27 cellular contexts compared by ENCODE assay signal in the genomic region with DNA sequence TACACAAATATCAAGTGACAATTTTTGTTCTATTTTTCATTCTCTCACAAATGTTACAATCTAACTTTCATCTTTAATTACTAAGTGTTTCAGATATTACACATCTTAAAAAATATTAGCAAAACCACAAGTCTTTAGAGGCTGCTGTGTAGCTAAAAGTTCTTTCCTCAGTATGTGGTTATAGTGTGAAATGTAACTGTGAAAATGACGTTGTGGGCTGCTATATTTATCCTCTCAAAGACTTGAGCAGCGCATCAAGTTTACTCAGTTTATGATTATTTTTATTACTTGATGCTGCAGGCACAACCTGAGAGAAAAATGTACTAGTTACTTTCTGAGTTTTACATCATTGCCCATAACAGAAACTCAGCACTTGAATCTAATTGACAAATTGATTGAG.
"Had no signal": no experiment of that assay in that cellular context is flagged by ENCODE, and none has a peak within 500 bp of the region (broad histone marks: within the 10 kb centered on the region; RNA-seq: fewer than 3 reads in every experiment).

No MANE protein-coding gene starts in this region.

- H3K27ac ChIP-seq: esophagus muscularis mucosa, foreskin keratinocyte, heart right ventricle, left lung, prostate gland, right atrium auricular region, sigmoid colon, skin epidermis, spleen, thoracic aorta, tibial nerve, upper lobe of right lung, uterus had no signal

- H3K9me3 Mint-ChIP-seq: nephron progenitor cell; stimulated activated naive CD8-positive, alpha-beta T cell treated with anti-CD3 and anti-CD28 coated beads, Interleukin-15, Interleukin-2, amounts not matched to agents 100 ng/mL and 50 ng/mL, for 24 hours had no signal

- ATAC-seq: foreskin keratinocyte; heart right ventricle; left cardiac atrium; left lung; mucosa of descending colon; naive thymus-derived CD8-positive, alpha-beta T cell; stimulated activated memory B cell treated with anti-CD40 and anti-IgM and Interleukin-4, amounts not matched to agents 10 μg/mL and 1 μg/mL and 100 μg/mL, for 72 hours; upper lobe of right lung had no signal

- H3K4me1 Mint-ChIP-seq: mesothelial cell of epicardium; nephron progenitor cell; stimulated activated memory B cell treated with anti-CD40 and anti-IgM and Interleukin-4, amounts not matched to agents 10 μg/mL and 1 μg/mL and 100 μg/mL, for 72 hours had no signal

- H3K4me3 ChIP-seq: esophagus muscularis mucosa, heart right ventricle, left lung, mucosa of descending colon, prostate gland, right atrium auricular region, sigmoid colon, skin epidermis, spleen, thoracic aorta, tibial nerve, upper lobe of right lung, uterus had no signal

- H3K36me3 ChIP-seq: esophagus muscularis mucosa, heart right ventricle, left lung, prostate gland, right atrium auricular region, sigmoid colon, spleen, thoracic aorta, tibial nerve, upper lobe of right lung had no signal

- H3K27ac Mint-ChIP-seq: dendritic cell treated with granulocyte-macrophage colony-stimulating factor and Interleukin-4, amounts not matched to agents 40 ng/mL and 50 ng/mL, for 4 days; mesothelial cell of epicardium; naive thymus-derived CD8-positive, alpha-beta T cell; nephron progenitor cell; stimulated activated memory B cell treated with anti-CD40 and anti-IgM and Interleukin-4, amounts not matched to agents 10 μg/mL and 1 μg/mL and 100 μg/mL, for 72 hours; stimulated activated naive CD8-positive, alpha-beta T cell treated with anti-CD3 and anti-CD28 coated beads, Interleukin-15, Interleukin-2, amounts not matched to agents 100 ng/mL and 50 ng/mL, for 24 hours had no signal

- H3K4me3 Mint-ChIP-seq: dendritic cell treated with granulocyte-macrophage colony-stimulating factor and Interleukin-4, amounts not matched to agents 40 ng/mL and 50 ng/mL, for 4 days; mesothelial cell of epicardium; naive thymus-derived CD8-positive, alpha-beta T cell; nephron progenitor cell; stimulated activated memory B cell treated with anti-CD40 and anti-IgM and Interleukin-4, amounts not matched to agents 10 μg/mL and 1 μg/mL and 100 μg/mL, for 72 hours; stimulated activated naive CD8-positive, alpha-beta T cell treated with anti-CD3 and anti-CD28 coated beads, Interleukin-15, Interleukin-2, amounts not matched to agents 100 ng/mL and 50 ng/mL, for 24 hours had no signal

- DNase-seq: effector CD8-positive, alpha-beta T cell; foreskin keratinocyte; glutamatergic neuron; heart right ventricle; hippocampal formation; left cardiac atrium; left lung; mesenchymal stem cell; mucosa of descending colon; naive thymus-derived CD8-positive, alpha-beta T cell; nephron progenitor cell; nucleus accumbens; sigmoid colon; spleen; stimulated activated CD4-positive, alpha-beta T cell treated with anti-CD3 and anti-CD28 coated beads, Interleukin-4, amount 100 ng/mL, for 4 hours; upper lobe of right lung; uterus had no signal

- H3K27me3 Mint-ChIP-seq: dendritic cell treated with granulocyte-macrophage colony-stimulating factor and Interleukin-4, amounts not matched to agents 40 ng/mL and 50 ng/mL, for 4 days; naive thymus-derived CD8-positive, alpha-beta T cell; stimulated activated memory B cell treated with anti-CD40 and anti-IgM and Interleukin-4, amounts not matched to agents 10 μg/mL and 1 μg/mL and 100 μg/mL, for 72 hours; stimulated activated naive CD8-positive, alpha-beta T cell treated with anti-CD3 and anti-CD28 coated beads, Interleukin-15, Interleukin-2, amounts not matched to agents 100 ng/mL and 50 ng/mL, for 24 hours had no signal

- H3K4me1 ChIP-seq: esophagus muscularis mucosa, foreskin keratinocyte, heart right ventricle, left lung, prostate gland, right atrium auricular region, sigmoid colon, spleen, tibial nerve, upper lobe of right lung, uterus had no signal

- H3K27me3 ChIP-seq: esophagus muscularis mucosa, foreskin keratinocyte, heart right ventricle, left lung, right atrium auricular region, sigmoid colon, spleen, tibial nerve, upper lobe of right lung, uterus had no signal

- H3K9me3 ChIP-seq: esophagus muscularis mucosa, left lung, prostate gland, thoracic aorta, tibial nerve, upper lobe of right lung, uterus had no signal

- H3K36me3 Mint-ChIP-seq: mesothelial cell of epicardium; naive thymus-derived CD8-positive, alpha-beta T cell; stimulated activated memory B cell treated with anti-CD40 and anti-IgM and Interleukin-4, amounts not matched to agents 10 μg/mL and 1 μg/mL and 100 μg/mL, for 72 hours had no signal
